In the genomic region with DNA sequence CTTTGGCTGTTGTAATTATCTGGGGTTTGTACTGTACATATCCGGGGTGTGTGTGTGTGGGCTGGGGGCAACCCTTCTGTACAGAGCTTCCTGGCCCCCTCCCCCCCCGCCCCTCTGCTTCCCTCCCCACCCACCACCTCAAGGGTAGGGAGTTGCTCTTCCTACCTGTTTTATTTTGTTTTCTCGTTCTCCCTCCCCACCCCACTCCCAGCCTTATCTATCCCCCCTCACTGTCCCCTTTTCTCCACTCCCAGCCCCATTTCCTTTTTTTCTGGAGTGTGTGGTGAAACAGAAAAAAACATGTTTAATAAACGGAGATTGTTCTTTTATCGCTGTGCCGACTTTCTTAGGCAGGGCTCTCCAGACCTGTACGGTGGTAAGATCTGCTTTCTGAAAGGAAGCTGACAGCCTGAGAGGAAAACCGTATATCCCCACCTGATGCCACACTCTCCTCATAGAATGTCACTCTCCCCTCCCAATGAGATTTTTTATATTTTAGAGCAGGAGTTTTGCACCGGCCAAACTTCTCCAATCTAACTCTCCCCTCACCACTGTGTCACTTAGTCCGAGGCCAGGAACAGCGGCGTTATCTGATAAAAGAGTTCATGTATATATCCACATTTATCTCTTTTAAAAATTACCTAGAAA, we compare ENCODE assay signal across 8 cellular contexts. TPM values are rescaled to one million over a fixed set of nuclear protein-coding genes. Genes with fewer than 3 reads are reported as not detected.
DNase-seq lines count a peak whose midpoint lies in the region; ATAC-seq and TF ChIP-seq lines count a peak whose summit lies in the region.

No MANE protein-coding gene starts in this region.

- H3K27me3 Mint-ChIP-seq in neural progenitor cell (ENCODE audit: insufficient read depth, low read depth), result peaks cover 9% of the 10 kb centered on the region

- peak overlapping the region; percentile 73 for H3K9ac ChIP-seq in DND-41 (ENCODE audit: low read depth, low read length)
- H3K9ac ChIP-seq in neural progenitor cell, result peak overlapping the region; percentile 47

- H3K4me1 Mint-ChIP-seq in neural progenitor cell, result peaks cover 30% of the 10 kb centered on the region

- H3K27ac ChIP-seq in DND-41 (ENCODE audit: low read length) (peak overlapping the region; percentile 75), neural progenitor cell (no peak overlapping the region)
- H3K27ac ChIP-seq in effector memory CD4-positive, alpha-beta T cell (ENCODE audit: insufficient read depth, low read length, poor library complexity, severe bottlenecking), result peak overlapping the region; percentile 75

- peak overlapping the region; percentile 96 for H3K4me3 Mint-ChIP-seq in neural progenitor cell

- no peaks in the 10 kb centered on the region for H3K9me3 Mint-ChIP-seq in neural progenitor cell

- peaks cover 30% of the 10 kb centered on the region for H3K36me3 Mint-ChIP-seq in neural progenitor cell

- DNase-seq in DND-41 (no peak), NB4 (ENCODE audit: low read depth) (peak; percentile 38), neural progenitor cell (ENCODE audit: low spot score) (no peak), kidney glomerular epithelial cell (lab: John Stamatoyannopoulos, UW) (no peak), NCI-H526 treated with DMSO at 0.1 percent for 48 hours (lab: John Stamatoyannopoulos, UW) (no peak)
- no peak for DNase-seq in effector memory CD4-positive, alpha-beta T cell
- DNase-seq in activated effector memory CD4-positive, alpha-beta T cell treated with Interleukin-2 at 50 U/mL for 16 hours, result no peak

- TF ChIP-seq POLR2A in NB4 (IDR thresholded peaks at IDR 0.05; ENCODE audit: extremely low read depth, insufficient read length), result no peak

- H3K4me2 ChIP-seq in DND-41 (ENCODE audit: insufficient read depth, low read length) (peak overlapping the region; percentile 99), neural progenitor cell (peak overlapping the region; percentile 100)

- TF ChIP-seq CTCF in DND-41 (IDR thresholded peaks at IDR 0.05; ENCODE audit: borderline replicate concordance, extremely low read depth, low read length, poor library complexity, severe bottlenecking) (no peak), NB4 (IDR thresholded peaks at IDR 0.05; ENCODE audit: low read depth, low read length) (no peak), neural progenitor cell (IDR thresholded peaks at IDR 0.05) (no peak)

- H3K36me3 ChIP-seq in DND-41 (ENCODE audit: insufficient read depth, low read length) (peaks cover 36% of the 10 kb centered on the region), neural progenitor cell (no peaks in the 10 kb centered on the region)
- peaks cover 12% of the 10 kb centered on the region for H3K36me3 ChIP-seq in effector memory CD4-positive, alpha-beta T cell (ENCODE audit: control insufficient read depth, insufficient read depth, low read length)

- peaks cover 16% of the 10 kb centered on the region for H4K20me1 ChIP-seq in DND-41 (ENCODE audit: insufficient read depth, low read length)
- H4K20me1 ChIP-seq in neural progenitor cell (ENCODE audit: low read depth), result peaks cover 17% of the 10 kb centered on the region

- H3K4me1 ChIP-seq in DND-41 (ENCODE audit: insufficient read depth, low read length), result peaks cover 27% of the 10 kb centered on the region
- peaks cover 15% of the 10 kb centered on the region for H3K4me1 ChIP-seq in effector memory CD4-positive, alpha-beta T cell (ENCODE audit: control insufficient read depth, insufficient read depth, low read length, poor library complexity, severe bottlenecking)
- no peaks in the 10 kb centered on the region for H3K4me1 ChIP-seq in neural progenitor cell

- H3K9me3 ChIP-seq in DND-41 (ENCODE audit: insufficient read depth, low read length, severe bottlenecking) (no peaks in the 10 kb centered on the region), neural progenitor cell (ENCODE audit: low read depth) (no peaks in the 10 kb centered on the region)
- no peaks in the 10 kb centered on the region for H3K9me3 ChIP-seq in effector memory CD4-positive, alpha-beta T cell (ENCODE audit: control insufficient read depth, low read length)

- H2AFZ ChIP-seq in DND-41 (ENCODE audit: low read depth, low read length), result peak overlapping the region; percentile 94
- H2AFZ ChIP-seq in neural progenitor cell (replicated peaks), result no peak overlapping the region

- ATAC-seq in DND-41 (ENCODE audit: insufficient read depth, low read depth), result no peak
- ATAC-seq in GM21360 (IDR thresholded peaks at IDR 0.05; ENCODE audit: unreplicated experiment), result no peak

- H3K27ac Mint-ChIP-seq in neural progenitor cell, result peak overlapping the region; percentile 94

- H3K79me2 ChIP-seq in DND-41 (ENCODE audit: insufficient read depth, low read length), result peaks cover 27% of the 10 kb centered on the region
- peaks cover 22% of the 10 kb centered on the region for H3K79me2 ChIP-seq in neural progenitor cell (ENCODE audit: low read depth)

- peaks cover 39% of the 10 kb centered on the region for H3F3A ChIP-seq in neural progenitor cell (ENCODE audit: low read depth)

- H3K4me3 ChIP-seq in DND-41 (ENCODE audit: low read depth in 1 of 2, low read length in 2 of 2), result peak overlapping the region; percentile 77 to 89
- H3K4me3 ChIP-seq in NB4 (ENCODE audit: low read depth, low read length), result peak overlapping the region; percentile 91
- peak overlapping the region; percentile 88 for H3K4me3 ChIP-seq in effector memory CD4-positive, alpha-beta T cell (ENCODE audit: insufficient read depth, low read depth, low read length, poor library complexity, severe bottlenecking)
- H3K4me3 ChIP-seq in neural progenitor cell, result peak overlapping the region; percentile 70

- H3K27me3 ChIP-seq in DND-41 (ENCODE audit: insufficient read depth, low read length, poor library complexity) (no peaks in the 10 kb centered on the region), neural progenitor cell (no peaks in the 10 kb centered on the region)
- H3K27me3 ChIP-seq in effector memory CD4-positive, alpha-beta T cell (replicated peaks; ENCODE audit: control insufficient read depth, insufficient read depth, low read length, poor library complexity, severe bottlenecking), result no peaks in the 10 kb centered on the region

RNA-seq across cellular contexts. Expression of gene ZBTB9, which starts 0.9 kb away (rescaled TPM):
- 10.2 and 12.7 TPM in 2 replicates for total RNA-seq in neural progenitor cell (ENCODE audit: low replicate concordance)

RNA-seq across cellular contexts. Expression of gene SYNGAP1, which starts 33.6 kb away (rescaled TPM):
- 14.1 and 29.7 TPM in 2 replicates for total RNA-seq in neural progenitor cell (ENCODE audit: low replicate concordance)

RNA-seq across cellular contexts. Expression of gene CUTA, which starts 35.6 kb away (rescaled TPM):
- total RNA-seq in neural progenitor cell (ENCODE audit: low replicate concordance), result 118 and 186 TPM in 2 replicates

RNA-seq across cellular contexts. Expression of gene PHF1, which starts 42.7 kb away (rescaled TPM):
- 25.6 and 55.8 TPM in 2 replicates for total RNA-seq in neural progenitor cell (ENCODE audit: low replicate concordance)
